ENCODE assay signal across 1 cellular context in genomic region chr10:74827045-74827441, GRCh38.
TF ChIP-seq lines count a peak whose summit lies in the region.

No MANE protein-coding gene starts in this region.

TF ChIP-seq in HEK293, 187 proteins besides CTCF, POLR2A, EP300 and RAD21 (continued from another document and continues in another):
- 0 out of 2 replicates have a peak, but pooled peaks have one; percentile 64 for TF ChIP-seq ZNF645 (tag by site-specific recombination; IDR thresholded peaks at IDR 0.05)
- TF ChIP-seq SP2 (tag by site-specific recombination; IDR thresholded peaks at IDR 0.05): peak; percentile 55
- TF ChIP-seq ZBTB21 (tag by site-specific recombination; IDR thresholded peaks at IDR 0.05): no peak
- TF ChIP-seq ZEB2 (tag by site-specific recombination; IDR thresholded peaks at IDR 0.05): peak; percentile 41; the same call in 1 of the 2 replicates
- peak; percentile 13; the same call in 1 of the 2 replicates for TF ChIP-seq GFI1B (tag by site-specific recombination; IDR thresholded peaks at IDR 0.05)
- TF ChIP-seq ZNF843 (tag by site-specific recombination; IDR thresholded peaks at IDR 0.05): peak; percentile 38; the same call in 1 of the 2 replicates
- peak; percentile 62; the same call in 1 of the 2 replicates for TF ChIP-seq ZNF366 (tag by site-specific recombination; conservative IDR thresholded peaks at IDR 0.05)
- TF ChIP-seq YY2 (tag by site-specific recombination; IDR thresholded peaks at IDR 0.05): 0 out of 2 replicates have a peak, but pooled peaks have one; percentile 24
- TF ChIP-seq PRDM1 (tag by site-specific recombination; IDR thresholded peaks at IDR 0.05): peak; percentile 54
- TF ChIP-seq BCL6B (tag by site-specific recombination; IDR thresholded peaks at IDR 0.05): 0 out of 2 replicates have a peak, but pooled peaks have one; percentile 22
- TF ChIP-seq ZNF157 (tag by site-specific recombination; IDR thresholded peaks at IDR 0.05): peak; percentile 41
- no peak for TF ChIP-seq PRDM6 (tag by site-specific recombination; IDR thresholded peaks at IDR 0.05)
- no peak; the same call in 1 of the 2 replicates for TF ChIP-seq GLI2 (tag by site-specific recombination; IDR thresholded peaks at IDR 0.05; ENCODE audit: borderline replicate concordance, low read depth)
- TF ChIP-seq PATZ1 (tag by site-specific recombination; IDR thresholded peaks at IDR 0.05): peak; percentile 64; the same call in 1 of the 2 replicates
- 0 out of 2 replicates have a peak, but pooled peaks have one; percentile 63 for TF ChIP-seq ZNF324 (tag by site-specific recombination; IDR thresholded peaks at IDR 0.05)
- 0 out of 2 replicates have a peak, but pooled peaks have one; percentile 27 for TF ChIP-seq REST (tag by site-specific recombination; IDR thresholded peaks at IDR 0.05)
- TF ChIP-seq ZBTB49 (tag by site-specific recombination; IDR thresholded peaks at IDR 0.05; ENCODE audit: low read depth): no peak
- peak; percentile 78 for TF ChIP-seq KLF9 (tag by site-specific recombination; IDR thresholded peaks at IDR 0.05; ENCODE audit: low read depth)
- TF ChIP-seq SP7 (tag by site-specific recombination; IDR thresholded peaks at IDR 0.05): peak; percentile 45
- TF ChIP-seq KLF1 (tag by site-specific recombination; IDR thresholded peaks at IDR 0.05): peak; percentile 89
- 0 out of 2 replicates have a peak, but pooled peaks have one; percentile 14 for TF ChIP-seq TSHZ1 (tag by site-specific recombination; IDR thresholded peaks at IDR 0.05; ENCODE audit: borderline replicate concordance)
- TF ChIP-seq KLF10 (tag by site-specific recombination; IDR thresholded peaks at IDR 0.05): no peak
- no peak for TF ChIP-seq ZNF223 (tag by site-specific recombination; IDR thresholded peaks at IDR 0.05)
- TF ChIP-seq ZNF785 (tag by site-specific recombination; IDR thresholded peaks at IDR 0.05): no peak
- no peak for TF ChIP-seq ZNF561 (tag by site-specific recombination; IDR thresholded peaks at IDR 0.05; ENCODE audit: borderline replicate concordance)
- peak; percentile 66; the same call in 1 of the 2 replicates for TF ChIP-seq ZNF2 (tag by site-specific recombination; IDR thresholded peaks at IDR 0.05)
- TF ChIP-seq KLF16 (tag by site-specific recombination; IDR thresholded peaks at IDR 0.05): peak; percentile 46; the same call in 1 of the 2 replicates
- TF ChIP-seq ZNF391 (tag by site-specific recombination; IDR thresholded peaks at IDR 0.05; ENCODE audit: borderline replicate concordance, low read depth): 0 out of 2 replicates have a peak, but pooled peaks have one; percentile 65
- TF ChIP-seq INSM2 (tag by site-specific recombination; IDR thresholded peaks at IDR 0.05): peak; percentile 66
- peak; percentile 76; the same call in 1 of the 2 replicates for TF ChIP-seq ZNF610 (tag by site-specific recombination; IDR thresholded peaks at IDR 0.05; ENCODE audit: borderline replicate concordance)
- TF ChIP-seq ZNF398 (tag by site-specific recombination; IDR thresholded peaks at IDR 0.05): peak; percentile 91
- no peak for TF ChIP-seq IKZF3 (tag by site-specific recombination; IDR thresholded peaks at IDR 0.05)
- TF ChIP-seq ZNF488 (tag by site-specific recombination; IDR thresholded peaks at IDR 0.05): peak; percentile 18; the same call in 1 of the 2 replicates
